ENCODE assay signal across 24 cellular contexts in genomic region chr6:167547328-167547692, GRCh38.
A peak's percentile ranks its signal among the peaks of the same experiment; 100 is the strongest.
DNase-seq lines count a peak whose midpoint lies in the region; ATAC-seq and TF ChIP-seq lines count a peak whose summit lies in the region.
"Had no signal": no experiment of that assay in that cellular context is flagged by ENCODE, and none has a peak within 500 bp of the region (broad histone marks: within the 10 kb centered on the region; RNA-seq: fewer than 3 reads in every experiment).

No MANE protein-coding gene starts in this region.

- peak overlapping the region; percentile 22 for H3K4me3 Mint-ChIP-seq in neural progenitor cell
- H3K4me3 Mint-ChIP-seq: CD14-positive monocyte had no signal

- no peaks in the 10 kb centered on the region for H3K9me3 Mint-ChIP-seq in neural progenitor cell

- no peak for TF ChIP-seq CTCF in heart right ventricle (IDR thresholded peaks at IDR 0.05)
- TF ChIP-seq CTCF in VCaP (conservative IDR thresholded peaks at IDR 0.05), result no peak
- TF ChIP-seq CTCF in neural progenitor cell (IDR thresholded peaks at IDR 0.05), result no peak

- peaks cover 5% of the 10 kb centered on the region for H3K27me3 Mint-ChIP-seq in neural progenitor cell (ENCODE audit: insufficient read depth, low read depth)

- no peak overlapping the region for H3K4me3 ChIP-seq in heart right ventricle
- H3K4me3 ChIP-seq in right cardiac atrium (ENCODE audit: low read length), result no peak overlapping the region
- no peak overlapping the region for H3K4me3 ChIP-seq in neural progenitor cell
- H3K4me3 ChIP-seq: GM23248, HAP-1, PC-9 had no signal

- no peak overlapping the region for H3K27ac Mint-ChIP-seq in neural progenitor cell
- H3K27ac Mint-ChIP-seq: CD14-positive monocyte had no signal

- H2AFZ ChIP-seq in neural progenitor cell (replicated peaks), result no peak overlapping the region
- H2AFZ ChIP-seq: GM23248, PC-9 had no signal

- H3K36me3 ChIP-seq in heart right ventricle (no peaks in the 10 kb centered on the region), neural progenitor cell (no peaks in the 10 kb centered on the region)
- H3K36me3 ChIP-seq: HAP-1 had no signal

- H3K4me1 Mint-ChIP-seq in neural progenitor cell, result peaks cover 3% of the 10 kb centered on the region
- H3K4me1 Mint-ChIP-seq: CD14-positive monocyte had no signal

- H3K4me2 ChIP-seq in neural progenitor cell, result no peak overlapping the region
- H3K4me2 ChIP-seq: KMS-11, PC-9 had no signal

- H3K36me3 Mint-ChIP-seq in neural progenitor cell, result no peaks in the 10 kb centered on the region
- H3K36me3 Mint-ChIP-seq: CD14-positive monocyte had no signal

- intact Hi-C loops in heart right ventricle (cut with DNase I), result no loop called here
- intact Hi-C loops in right cardiac atrium (cut with DNase I), result no loop called here

- no peak overlapping the region for H3K9ac ChIP-seq in neural progenitor cell
- H3K9ac ChIP-seq: GM23248, KMS-11 had no signal

- H3F3A ChIP-seq in neural progenitor cell (ENCODE audit: low read depth), result no peaks in the 10 kb centered on the region

- H3K27ac ChIP-seq in heart right ventricle (peak overlapping the region in 6 of 10 donors; percentile 27 to 60 (median 44)), right cardiac atrium (ENCODE audit: low read length) (no peak overlapping the region), VCaP (peak overlapping the region; percentile 74), neural progenitor cell (no peak overlapping the region)
- H3K27ac ChIP-seq: GM23248, KMS-11, PC-9 had no signal

- H3K79me2 ChIP-seq in neural progenitor cell (ENCODE audit: low read depth), result no peaks in the 10 kb centered on the region

- no peaks in the 10 kb centered on the region for H4K20me1 ChIP-seq in neural progenitor cell (ENCODE audit: low read depth)

- peaks cover 0 to 7% (median 0%) of the 10 kb centered on the region in 11 donors for H3K9me3 ChIP-seq in heart right ventricle
- no peaks in the 10 kb centered on the region for H3K9me3 ChIP-seq in right cardiac atrium (ENCODE audit: control insufficient read depth, low read length)
- H3K9me3 ChIP-seq in neural progenitor cell (ENCODE audit: low read depth), result no peaks in the 10 kb centered on the region
- H3K9me3 ChIP-seq: HAP-1 had no signal

- DNase-seq in heart right ventricle (no peak), right cardiac atrium (no peak), neural progenitor cell (ENCODE audit: low spot score) (no peak), NCI-H345 treated with DMSO at 0.1 percent for 48 hours (lab: John Stamatoyannopoulos, UW; ENCODE audit: unreplicated experiment) (no peak), activated gamma-delta T cell (lab: John Stamatoyannopoulos, UW) (no peak)
- no peak for DNase-seq in stimulated activated CD4-positive, alpha-beta T cell treated with anti-CD3 and anti-CD28 coated beads, Interleukin-15, amount 100 ng/mL, for 24 hours
- DNase-seq: 8988T, AML-193, DMS79, GM23248, NCI-H1092 treated with DMSO at 0.1 percent for 48 hours, NCI-H146, NCI-H2029, NCI-H2227 treated with DMSO at 0.1 percent for 48 hours, NCI-H510A treated with DMSO at 0.1 percent for 48 hours, NCI-H748 treated with DMSO at 0.1 percent for 48 hours, PC-9, RPMI8226, SHP77 treated with DMSO at 0.1 percent for 48 hours had no signal

- no peak for ATAC-seq in heart right ventricle
- ATAC-seq in right cardiac atrium, result no peak
- ATAC-seq: SK-N-SH treated with all-trans-retinoic acid at 6 μM for 48 hours had no signal

- H3K4me1 ChIP-seq in heart right ventricle (peaks cover 11 to 51% (median 30%) of the 10 kb centered on the region in 9 donors), right cardiac atrium (ENCODE audit: control insufficient read depth, insufficient read depth, low read length) (peaks cover 11% of the 10 kb centered on the region), neural progenitor cell (no peaks in the 10 kb centered on the region)
- H3K4me1 ChIP-seq: HAP-1 had no signal

- H3K27me3 ChIP-seq in heart right ventricle (no peaks in the 10 kb centered on the region), right cardiac atrium (ENCODE audit: control insufficient read depth, insufficient read depth) (no peaks in the 10 kb centered on the region), neural progenitor cell (no peaks in the 10 kb centered on the region)

Comparison
In these comparisons a context has a peak if more than half of its experiments do, and no peak if none do; other contexts are left out.
1. H3K27ac ChIP-seq: peak in heart right ventricle (6 of 10) and VCaP (single experiment); none in right cardiac atrium (single experiment) and neural progenitor cell (single experiment).